22 cellular contexts compared by ENCODE assay signal in the genomic region with DNA sequence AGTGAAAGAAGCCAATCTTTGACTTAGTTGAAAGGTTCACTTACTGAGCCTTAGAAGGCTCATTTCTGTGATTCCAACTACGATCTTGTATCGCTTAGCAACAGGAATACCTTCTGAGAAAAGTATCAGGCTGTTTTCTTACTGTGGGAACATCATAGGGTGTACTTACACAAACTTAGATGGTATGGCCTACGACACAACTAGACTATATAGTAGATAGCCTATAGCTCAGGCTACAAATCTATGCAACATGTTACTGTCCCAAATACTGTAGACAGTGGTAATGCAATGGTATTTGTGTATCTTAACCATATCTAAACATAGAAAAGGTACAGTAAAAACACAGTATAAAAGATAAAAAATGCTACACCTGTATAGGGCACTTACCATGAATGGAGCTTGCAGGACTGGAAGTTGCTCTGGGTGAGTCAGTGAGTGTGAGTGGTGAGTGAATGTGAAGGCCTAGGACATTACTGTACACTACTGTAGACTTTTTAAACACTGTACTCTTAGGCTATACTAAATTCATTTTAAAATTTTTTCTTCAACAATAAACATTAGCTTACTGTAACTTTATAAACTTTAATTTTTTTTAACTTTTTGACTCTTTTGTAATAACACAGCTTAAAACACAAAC. TPM values are rescaled to one million over a fixed set of nuclear protein-coding genes. Genes with fewer than 3 reads are reported as not detected.
DNase-seq lines count a peak whose midpoint lies in the region; ATAC-seq, FAIRE-seq and TF ChIP-seq lines count a peak whose summit lies in the region.
"Had no signal": no experiment of that assay in that cellular context is flagged by ENCODE, and none has a peak within 500 bp of the region (broad histone marks: within the 10 kb centered on the region; RNA-seq: fewer than 3 reads in every experiment).

No MANE protein-coding gene starts in this region.

- H3K9me3 ChIP-seq in RWPE2 (ENCODE audit: severe bottlenecking), result no peaks in the 10 kb centered on the region
- H3K9me3 ChIP-seq in kidney (ENCODE audit: control insufficient read depth in 1 of 2, low read length in 2 of 2), result no peaks in the 10 kb centered on the region
- H3K9me3 ChIP-seq: MG63 had no signal

- H3K27ac ChIP-seq in RWPE2 (ENCODE audit: poor library complexity, severe bottlenecking) (no peak overlapping the region), kidney (ENCODE audit: low read depth in 2 of 2, low read length in 2 of 2) (no peak overlapping the region)
- H3K27ac ChIP-seq: 22Rv1, BLaER1 had no signal

- H3K9ac ChIP-seq in kidney (ENCODE audit: low read length in 2 of 2), result no peak overlapping the region
- H3K9ac ChIP-seq: BLaER1 had no signal

- no peaks in the 10 kb centered on the region for H3K4me1 ChIP-seq in RWPE2 (ENCODE audit: insufficient read depth, poor library complexity, severe bottlenecking)
- H3K4me1 ChIP-seq in kidney (ENCODE audit: control insufficient read depth in 1 of 2, insufficient read depth in 1 of 2, low read depth in 1 of 2, low read length in 2 of 2), result no peaks in the 10 kb centered on the region
- H3K4me1 ChIP-seq: BLaER1 had no signal

- TF ChIP-seq CTCF in RWPE2 (IDR thresholded peaks at IDR 0.05; ENCODE audit: poor library complexity, severe bottlenecking) (no peak), bronchial epithelial cell (IDR thresholded peaks at IDR 0.05; ENCODE audit: insufficient read depth, low read length, severe bottlenecking) (no peak), kidney (IDR thresholded peaks at IDR 0.05; ENCODE audit: borderline replicate concordance, extremely low read depth, insufficient read depth) (no peak)

- H3K27me3 ChIP-seq in RWPE2 (ENCODE audit: insufficient read depth, poor library complexity, severe bottlenecking), result no peaks in the 10 kb centered on the region
- no peaks in the 10 kb centered on the region for H3K27me3 ChIP-seq in bronchial epithelial cell (ENCODE audit: control insufficient read depth, insufficient read depth, low read length)
- H3K27me3 ChIP-seq: BLaER1, MG63 had no signal

- H3K36me3 ChIP-seq in RWPE2 (ENCODE audit: low read depth) (peaks cover 28% of the 10 kb centered on the region), bronchial epithelial cell (ENCODE audit: control insufficient read depth, insufficient read depth, low read length) (no peaks in the 10 kb centered on the region), kidney (ENCODE audit: control insufficient read depth in 1 of 2, insufficient read depth in 2 of 2, low read length in 2 of 2) (no peaks in the 10 kb centered on the region)

- H3K4me3 ChIP-seq in RWPE2 (ENCODE audit: severe bottlenecking) (no peak overlapping the region), bronchial epithelial cell (ENCODE audit: low read depth, low read length) (no peak overlapping the region), kidney (ENCODE audit: low read length in 2 of 2) (no peak overlapping the region)
- H3K4me3 ChIP-seq: BLaER1, MG63 had no signal

- FAIRE-seq in bronchial epithelial cell (lab: Jason Lieb, UNC), result no peak
- FAIRE-seq in kidney (lab: Jason Lieb, UNC), result peak; percentile 27

- peak; percentile 11 for DNase-seq in DMS 273 (lab: John Stamatoyannopoulos, UW; ENCODE audit: unreplicated experiment)
- no peak for DNase-seq in DMS 273 treated with DMSO at 0.1 percent for 48 hours (lab: John Stamatoyannopoulos, UW)
- no peak for DNase-seq in RWPE2 (ENCODE audit: low spot score)
- DNase-seq in bronchial epithelial cell (ENCODE audit: low read depth), result peak; percentile 45
- no peak for DNase-seq in kidney
- DNase-seq in activated gamma-delta T cell treated with Interleukin-2 at 50 U/mL for 16 hours, result no peak
- no peak for DNase-seq in NCI-H2029 treated with DMSO at 0.1 percent for 48 hours (lab: John Stamatoyannopoulos, UW)
- DNase-seq: ACHN; CD4-positive, alpha-beta T cell; COR-L47; GF-D8; Kasumi-1; MG63; NCI-H1048; NCI-H1417 treated with DMSO at 0.1 percent for 48 hours; NCI-H187 treated with DMSO at 0.1 percent for 48 hours; NCI-H226; NCI-H510A treated with DMSO at 0.1 percent for 48 hours; SHP77 had no signal

- intact Hi-C loops in kidney (cut with DNase I), result no loop called here

- ATAC-seq in RWPE2 (ENCODE audit: low read depth) (peak; percentile 40; the same call in 1 of the 3 replicates), HG03342 (IDR thresholded peaks at IDR 0.05; ENCODE audit: unreplicated experiment) (no peak)

RNA-seq across cellular contexts. Expression of a gene that starts 59.5 kb away (rescaled TPM):
- total RNA-seq in bronchial epithelial cell (10.0 and 15.9 TPM in 2 replicates), kidney (38.6 TPM)
- polyA plus RNA-seq in kidney (ENCODE audit: insufficient read depth, low read depth, low replicate concordance), result 42.1 TPM

Comparison
In these comparisons a context has a peak if more than half of its experiments do, and no peak if none do; other contexts are left out.
1. DNase-seq: peak in DMS 273 (single experiment) and bronchial epithelial cell (single experiment); none in DMS 273 treated with DMSO at 0.1 percent for 48 hours (single experiment), RWPE2 (single experiment), kidney (single experiment), activated gamma-delta T cell treated with Interleukin-2 at 50 U/mL for 16 hours (single experiment) and NCI-H2029 treated with DMSO at 0.1 percent for 48 hours (single experiment).